In genomic region chr4:69296356-69296755, GRCh38 we compare ENCODE assay signal across 12 cellular contexts. TPM values are rescaled to one million over a fixed set of nuclear protein-coding genes. Genes with fewer than 3 reads are reported as not detected.
"Had no signal": no experiment of that assay in that cellular context is flagged by ENCODE, and none has a peak within 500 bp of the region (broad histone marks: within the 10 kb centered on the region; RNA-seq: fewer than 3 reads in every experiment).

No MANE protein-coding gene starts in this region.

RNA-seq across cellular contexts. Expression of gene UGT2B28, which starts 16.1 kb away (rescaled TPM):
- total RNA-seq: OCI-LY7, PC-3, PC-9, Peyer's patch, Right ventricle myocardium inferior, Right ventricle myocardium superior, RPMI7951, SJCRH30, SJSA1, SK-MEL-5, T-cell had no signal
- polyA plus RNA-seq: SK-N-SH had no signal
